19 cellular contexts compared by ENCODE assay signal in genomic region chr9:137543237-137543963, GRCh38.
"Had no signal": no experiment of that assay in that cellular context is flagged by ENCODE, and none has a peak within 500 bp of the region (broad histone marks: within the 10 kb centered on the region; RNA-seq: fewer than 3 reads in every experiment).

No MANE protein-coding gene starts in this region.

- H3K4me3 Mint-ChIP-seq: activated B cell treated with CpG ODN at 0.5 μM for 24 hours; activated CD4-positive, alpha-beta memory T cell treated with anti-CD3 and anti-CD28 coated beads for 36 hours; dendritic cell treated with granulocyte-macrophage colony-stimulating factor and Interleukin-4, amounts not matched to agents 40 ng/mL and 50 ng/mL, for 4 days; stimulated activated memory B cell treated with anti-CD40 and anti-IgM and Interleukin-4, amounts not matched to agents 10 μg/mL and 1 μg/mL and 100 μg/mL, for 72 hours had no signal

- DNase-seq: activated B cell treated with CpG ODN at 0.5 μM for 24 hours; activated CD4-positive, alpha-beta memory T cell treated with anti-CD3 and anti-CD28 coated beads for 36 hours; activated CD4-positive, alpha-beta T cell treated with anti-CD3 and anti-CD28 coated beads for 4 hours; activated naive CD4-positive, alpha-beta T cell; effector CD8-positive, alpha-beta T cell; gastrocnemius medialis; left ventricle myocardium inferior; mammary epithelial cell; naive B cell; stimulated activated CD4-positive, alpha-beta T cell treated with anti-CD3 and anti-CD28 coated beads, Interleukin-4, amount 100 ng/mL, for 24 hours; T-helper 1 cell; T-helper 9 cell; tibial artery; uterus had no signal

- H3K9me3 Mint-ChIP-seq: activated B cell treated with CpG ODN at 0.5 μM for 24 hours; activated CD4-positive, alpha-beta memory T cell treated with anti-CD3 and anti-CD28 coated beads for 36 hours; dendritic cell treated with granulocyte-macrophage colony-stimulating factor and Interleukin-4, amounts not matched to agents 40 ng/mL and 50 ng/mL, for 4 days; naive B cell had no signal

- H3K36me3 Mint-ChIP-seq: activated CD4-positive, alpha-beta memory T cell treated with anti-CD3 and anti-CD28 coated beads for 36 hours; naive B cell had no signal

- ATAC-seq: gastrocnemius medialis; sciatic nerve; stimulated activated memory B cell treated with anti-CD40 and anti-IgM and Interleukin-4, amounts not matched to agents 10 μg/mL and 1 μg/mL and 100 μg/mL, for 72 hours had no signal

- H3K9me3 ChIP-seq: ascending aorta, gastrocnemius medialis, tibial artery, uterus had no signal

- H3K27ac Mint-ChIP-seq: activated B cell treated with CpG ODN at 0.5 μM for 24 hours; activated CD4-positive, alpha-beta memory T cell treated with anti-CD3 and anti-CD28 coated beads for 36 hours; naive B cell; stimulated activated memory B cell treated with anti-CD40 and anti-IgM and Interleukin-4, amounts not matched to agents 10 μg/mL and 1 μg/mL and 100 μg/mL, for 72 hours had no signal

- H3K27ac ChIP-seq: ascending aorta, heart left ventricle, left ventricle myocardium inferior, tibial artery had no signal

- H3K4me3 ChIP-seq: ascending aorta, gastrocnemius medialis, heart left ventricle, left ventricle myocardium inferior, tibial artery, uterus had no signal

- H3K27me3 Mint-ChIP-seq: activated B cell treated with CpG ODN at 0.5 μM for 24 hours; activated CD4-positive, alpha-beta memory T cell treated with anti-CD3 and anti-CD28 coated beads for 36 hours; naive B cell; stimulated activated memory B cell treated with anti-CD40 and anti-IgM and Interleukin-4, amounts not matched to agents 10 μg/mL and 1 μg/mL and 100 μg/mL, for 72 hours had no signal

- H3K27me3 ChIP-seq: ascending aorta, gastrocnemius medialis, heart left ventricle, tibial artery, uterus had no signal

- H3K36me3 ChIP-seq: uterus had no signal

- H3K4me1 ChIP-seq: uterus had no signal
